Comparison of ENCODE assay signal across 11 cellular contexts in genomic region chr2:168529054-168529833, GRCh38.
DNase-seq lines count a peak whose midpoint lies in the region; ATAC-seq, FAIRE-seq and TF ChIP-seq lines count a peak whose summit lies in the region.
"Had no signal": no experiment of that assay in that cellular context is flagged by ENCODE, and none has a peak within 500 bp of the region (broad histone marks: within the 10 kb centered on the region; RNA-seq: fewer than 3 reads in every experiment).

No MANE protein-coding gene starts in this region.

- no peak for TF ChIP-seq POLR2A in NB4 (IDR thresholded peaks at IDR 0.05; ENCODE audit: extremely low read depth, insufficient read length)
- no peak for TF ChIP-seq POLR2A in esophagus muscularis mucosa (IDR thresholded peaks at IDR 0.05; ENCODE audit: low read depth)
- no peak for TF ChIP-seq POLR2A in gastrocnemius medialis (IDR thresholded peaks at IDR 0.05)

- TF ChIP-seq EP300 in esophagus muscularis mucosa (IDR thresholded peaks at IDR 0.05) = no peak

- peaks cover 2 to 24% of the 10 kb centered on the region in 2 donors for H3K36me3 Mint-ChIP-seq in stimulated activated naive B cell treated with anti-CD40 and anti-IgM and Interleukin-4, amounts not matched to agents 10 μg/mL and 1 μg/mL and 100 μg/mL, for 72 hours

- H3K36me3 ChIP-seq in esophagus muscularis mucosa (no peaks in the 10 kb centered on the region), gastrocnemius medialis (no peaks in the 10 kb centered on the region)

- ATAC-seq in gastrocnemius medialis = no peak
- no peak for ATAC-seq in stimulated activated naive B cell treated with anti-CD40 and anti-IgM and Interleukin-4, amounts not matched to agents 10 μg/mL and 1 μg/mL and 100 μg/mL, for 72 hours (replicated peaks)

- no peak overlapping the region for H3K4me3 Mint-ChIP-seq in stimulated activated naive B cell treated with anti-CD40 and anti-IgM and Interleukin-4, amounts not matched to agents 10 μg/mL and 1 μg/mL and 100 μg/mL, for 72 hours
- H3K4me3 Mint-ChIP-seq: T-helper 1 cell treated with Interleukin-12 subunit alpha and Interleukin-12 subunit beta and Interleukin-4 antibody, amounts not matched to agents 30 μg/mL and 1 μg/mL, for 36 hours had no signal

- FAIRE-seq in GM19239 (lab: Jason Lieb, UNC) = peak; percentile 77

- TF ChIP-seq CTCF in NB4 (IDR thresholded peaks at IDR 0.05; ENCODE audit: low read depth, low read length) = no peak
- no peak for TF ChIP-seq CTCF in esophagus muscularis mucosa (IDR thresholded peaks at IDR 0.05)
- no peak for TF ChIP-seq CTCF in gastrocnemius medialis (IDR thresholded peaks at IDR 0.05 in 4 of 5, conservative IDR thresholded peaks at IDR 0.05 in 1 of 5)
- TF ChIP-seq CTCF in GM10266 (IDR thresholded peaks at IDR 0.05; ENCODE audit: control insufficient read depth, insufficient read depth, low read depth, missing control alignments) = no peak

- WGBS in esophagus muscularis mucosa = 96% methylated on average over 2 of the region's 2 CpGs

- intact Hi-C loops in esophagus muscularis mucosa (cut with DNase I) (loop anchor here (5.0 to 10.0 kb wide), 3 partner anchors 56 to 103 kb away; partner anchors contain the start of gene CERS6), gastrocnemius medialis (cut with DNase I; ENCODE audit: low total_unique reads) (no loop called here)

- H3K4me1 Mint-ChIP-seq in stimulated activated naive B cell treated with anti-CD40 and anti-IgM and Interleukin-4, amounts not matched to agents 10 μg/mL and 1 μg/mL and 100 μg/mL, for 72 hours = peaks cover 39 to 70% of the 10 kb centered on the region in 2 donors

- H3K4me3 ChIP-seq in NB4 (ENCODE audit: low read depth, low read length) (no peak overlapping the region), esophagus muscularis mucosa (no peak overlapping the region), gastrocnemius medialis (no peak overlapping the region)
- H3K4me3 ChIP-seq: skin epidermis had no signal

- H3K27me3 Mint-ChIP-seq in stimulated activated naive B cell treated with anti-CD40 and anti-IgM and Interleukin-4, amounts not matched to agents 10 μg/mL and 1 μg/mL and 100 μg/mL, for 72 hours = no peaks in the 10 kb centered on the region

- in situ Hi-C loops in gastrocnemius medialis (cut with MboI; ENCODE audit: low sequenced_read_pairs in 4 of 4) = no loop called here

- H3K9me3 Mint-ChIP-seq in stimulated activated naive B cell treated with anti-CD40 and anti-IgM and Interleukin-4, amounts not matched to agents 10 μg/mL and 1 μg/mL and 100 μg/mL, for 72 hours = peaks cover 2 to 4% of the 10 kb centered on the region in 2 donors
- H3K9me3 Mint-ChIP-seq: T-helper 1 cell treated with Interleukin-12 subunit alpha and Interleukin-12 subunit beta and Interleukin-4 antibody, amounts not matched to agents 30 μg/mL and 1 μg/mL, for 36 hours had no signal

- H3K4me1 ChIP-seq in esophagus muscularis mucosa = peaks cover 66 to 82% (median 76%) of the 10 kb centered on the region in 4 donors
- H3K4me1 ChIP-seq in gastrocnemius medialis = peaks cover 53 to 65% of the 10 kb centered on the region in 2 donors

- H3K27me3 ChIP-seq in esophagus muscularis mucosa (no peaks in the 10 kb centered on the region), gastrocnemius medialis (no peaks in the 10 kb centered on the region)

- H3K9me3 ChIP-seq in esophagus muscularis mucosa = no peaks in the 10 kb centered on the region
- no peaks in the 10 kb centered on the region for H3K9me3 ChIP-seq in gastrocnemius medialis

- no peak overlapping the region for H3K27ac Mint-ChIP-seq in stimulated activated naive B cell treated with anti-CD40 and anti-IgM and Interleukin-4, amounts not matched to agents 10 μg/mL and 1 μg/mL and 100 μg/mL, for 72 hours
- H3K27ac Mint-ChIP-seq: T-helper 1 cell treated with Interleukin-12 subunit alpha and Interleukin-12 subunit beta and Interleukin-4 antibody, amounts not matched to agents 30 μg/mL and 1 μg/mL, for 36 hours had no signal

- DNase-seq in GM19239 (ENCODE audit: insufficient read length, low spot score) (no peak), NB4 (ENCODE audit: low read depth) (peak; percentile 58), esophagus muscularis mucosa (ENCODE audit: extremely low spot score) (no peak), gastrocnemius medialis (no peak), GM10266 (ENCODE audit: extremely low spot score) (no peak), SW480 (ENCODE audit: low spot score) (no peak), NCI-H2196 treated with DMSO at 0.1 percent for 48 hours (lab: John Stamatoyannopoulos, UW; ENCODE audit: unreplicated experiment) (no peak)
- DNase-seq in stimulated activated naive B cell treated with anti-CD40 and anti-IgM and Interleukin-4, amounts not matched to agents 10 μg/mL and 1 μg/mL and 100 μg/mL, for 72 hours = no peak
- DNase-seq: COR-L47 had no signal

- H3K27ac ChIP-seq in esophagus muscularis mucosa (replicated peaks in 1 of 4) (peak overlapping the region; percentile 55 to 81 (median 74)), gastrocnemius medialis (peak overlapping the region; percentile 42 to 93 (median 58))
